Comparison of ENCODE assay signal across 8 cellular contexts in genomic region chr2:223760838-223761502, GRCh38.
DNase-seq lines count a peak whose midpoint lies in the region; ATAC-seq and TF ChIP-seq lines count a peak whose summit lies in the region.

No MANE protein-coding gene starts in this region.

- H3K27me3 Mint-ChIP-seq in natural killer cell treated with Interleukin-12 subunit alpha and Interleukin-12 subunit beta and Interleukin-15 and Interleukin-18, amount 100 ng/mL, for 72 hours: no peaks in the 10 kb centered on the region

- H3K9me3 Mint-ChIP-seq in natural killer cell treated with Interleukin-12 subunit alpha and Interleukin-12 subunit beta and Interleukin-15 and Interleukin-18, amount 100 ng/mL, for 72 hours: no peaks in the 10 kb centered on the region

- peaks cover 30 to 31% of the 10 kb centered on the region in 2 donors for H3K4me1 Mint-ChIP-seq in natural killer cell treated with Interleukin-12 subunit alpha and Interleukin-12 subunit beta and Interleukin-15 and Interleukin-18, amount 100 ng/mL, for 72 hours (ENCODE audit: low read depth in 2 of 2)

- H3K4me3 ChIP-seq in cardiac fibroblast (replicated peaks in 1 of 2; ENCODE audit: low read depth in 2 of 2, low read length in 2 of 2): no peak overlapping the region

- ATAC-seq in HG03159 (IDR thresholded peaks at IDR 0.05; ENCODE audit: unreplicated experiment): peak; percentile 77
- peak; percentile 96 to 98 for ATAC-seq in natural killer cell treated with Interleukin-12 subunit alpha and Interleukin-12 subunit beta and Interleukin-15 and Interleukin-18, amount 100 ng/mL, for 72 hours

- DNase-seq in AML-193 (lab: John Stamatoyannopoulos, UW): peak; percentile 34 to 44
- DNase-seq in GM19240 (ENCODE audit: insufficient read length, low spot score): peak; percentile 6
- peak; percentile 83 for DNase-seq in SW480 (ENCODE audit: low spot score)
- DNase-seq in cardiac fibroblast (ENCODE audit: low read depth in 2 of 2): peak; percentile 57 to 89
- DNase-seq in natural killer cell treated with Interleukin-12 subunit alpha and Interleukin-12 subunit beta and Interleukin-15 and Interleukin-18, amount 100 ng/mL, for 72 hours (ENCODE audit: low spot score): peak; percentile 87
- no peak for DNase-seq in NCI-H510A (lab: John Stamatoyannopoulos, UW)
- no peak for DNase-seq in DMS153 (lab: John Stamatoyannopoulos, UW)

- peak overlapping the region; percentile 73 to 91 for H3K27ac Mint-ChIP-seq in natural killer cell treated with Interleukin-12 subunit alpha and Interleukin-12 subunit beta and Interleukin-15 and Interleukin-18, amount 100 ng/mL, for 72 hours

- H3K4me3 Mint-ChIP-seq in natural killer cell treated with Interleukin-12 subunit alpha and Interleukin-12 subunit beta and Interleukin-15 and Interleukin-18, amount 100 ng/mL, for 72 hours: peak overlapping the region; percentile 81

- no peaks in the 10 kb centered on the region for H3K36me3 Mint-ChIP-seq in natural killer cell treated with Interleukin-12 subunit alpha and Interleukin-12 subunit beta and Interleukin-15 and Interleukin-18, amount 100 ng/mL, for 72 hours

- no peak for TF ChIP-seq CTCF in cardiac fibroblast (IDR thresholded peaks at IDR 0.05; ENCODE audit: low read depth, low read length)

Comparison
In these comparisons a context has a peak if more than half of its experiments do, and no peak if none do; other contexts are left out.
1. DNase-seq: peak in AML-193 (2 of 2), GM19240 (single experiment), SW480 (single experiment), cardiac fibroblast (2 of 2) and natural killer cell treated with Interleukin-12 subunit alpha and Interleukin-12 subunit beta and Interleukin-15 and Interleukin-18, amount 100 ng/mL, for 72 hours (single experiment); none in NCI-H510A (single experiment) and DMS153 (single experiment).